ENCODE assay signal across 19 cellular contexts in genomic region chr20:39195495-39196129, GRCh38.
DNase-seq lines count a peak whose midpoint lies in the region; ATAC-seq and TF ChIP-seq lines count a peak whose summit lies in the region.
"Had no signal": no experiment of that assay in that cellular context is flagged by ENCODE, and none has a peak within 500 bp of the region (broad histone marks: within the 10 kb centered on the region; RNA-seq: fewer than 3 reads in every experiment).

No MANE protein-coding gene starts in this region.

- no peak overlapping the region for H3K9ac ChIP-seq in neural cell (ENCODE audit: low read length)

- H3K27me3 ChIP-seq in H7 (ENCODE audit: control insufficient read depth, insufficient read depth, low read length) = no peaks in the 10 kb centered on the region; the same call in 1 of the 2 replicates
- H3K27me3 ChIP-seq in neural cell (ENCODE audit: insufficient read depth, low read depth, low read length) = no peaks in the 10 kb centered on the region
- H3K27me3 ChIP-seq: brain microvascular endothelial cell had no signal

- no peak for TF ChIP-seq CTCF in neural cell (IDR thresholded peaks at IDR 0.05; ENCODE audit: poor library complexity, severe bottlenecking)

- H3K4me3 Mint-ChIP-seq in activated CD4-positive, alpha-beta memory T cell treated with anti-CD3 and anti-CD28 coated beads for 36 hours = no peak overlapping the region
- H3K4me3 Mint-ChIP-seq: activated naive CD8-positive, alpha-beta T cell treated with anti-CD3 and anti-CD28 coated beads for 36 hours; mesothelial cell of epicardium; T-helper 2 cell treated with Interferon-gamma antibody and Interleukin-4, amounts not matched to agents 5 μg/mL and 100 μg/mL, for 36 hours had no signal

- DNase-seq in H7 (peak; percentile 43), NAMALWA (ENCODE audit: low spot score) (peak; percentile 8), SK-N-DZ (ENCODE audit: low spot score) (peak; percentile 52), DMS 273 treated with DMSO at 0.1 percent for 48 hours (lab: John Stamatoyannopoulos, UW) (no peak)
- DNase-seq in activated CD4-positive, alpha-beta memory T cell treated with anti-CD3 and anti-CD28 coated beads for 36 hours = no peak
- DNase-seq: activated CD4-positive, alpha-beta T cell treated with anti-CD3 and anti-CD28 coated beads for 4 hours; activated naive CD8-positive, alpha-beta T cell treated with anti-CD3 and anti-CD28 coated beads for 36 hours; brain microvascular endothelial cell; NCI-H1436 treated with DMSO at 0.1 percent for 48 hours; NCI-H524 treated with DMSO at 0.1 percent for 48 hours; stimulated activated CD4-positive, alpha-beta T cell treated with anti-CD3 and anti-CD28 coated beads, Interleukin-4, amount 100 ng/mL, for 4 hours had no signal

- no peak overlapping the region for H3K4me2 ChIP-seq in neural cell (ENCODE audit: low read length)

- H3K9me2 ChIP-seq in neural cell (ENCODE audit: insufficient read depth, low read length) = no peaks in the 10 kb centered on the region

- no peak overlapping the region for H2AFZ ChIP-seq in neural cell (ENCODE audit: low read depth, low read length)

- no peak overlapping the region for H3K27ac Mint-ChIP-seq in activated CD4-positive, alpha-beta memory T cell treated with anti-CD3 and anti-CD28 coated beads for 36 hours
- H3K27ac Mint-ChIP-seq: activated naive CD8-positive, alpha-beta T cell treated with anti-CD3 and anti-CD28 coated beads for 36 hours; mesothelial cell of epicardium; T-helper 2 cell treated with Interferon-gamma antibody and Interleukin-4, amounts not matched to agents 5 μg/mL and 100 μg/mL, for 36 hours had no signal

- peak; percentile 36 for TF ChIP-seq EP300 in neural cell (conservative IDR thresholded peaks at IDR 0.05; ENCODE audit: poor library complexity, severe bottlenecking)

- H3K4me1 Mint-ChIP-seq in activated CD4-positive, alpha-beta memory T cell treated with anti-CD3 and anti-CD28 coated beads for 36 hours (ENCODE audit: low read depth) = no peaks in the 10 kb centered on the region
- H3K4me1 Mint-ChIP-seq: activated naive CD8-positive, alpha-beta T cell treated with anti-CD3 and anti-CD28 coated beads for 36 hours; mesothelial cell of epicardium had no signal

- H3K4me3 ChIP-seq in H7 (ENCODE audit: insufficient read depth, low read depth, low read length) = no peak overlapping the region
- peak overlapping the region; percentile 6 for H3K4me3 ChIP-seq in neural cell (ENCODE audit: low read length)
- H3K4me3 ChIP-seq: esophagus muscularis mucosa, HAP-1, thoracic aorta had no signal

- POLR2A ChIA-PET in activated CD4-positive, alpha-beta memory T cell treated with anti-CD3 and anti-CD28 coated beads for 36 hours (lab: Charles Lee) = no interaction called here

- no peaks in the 10 kb centered on the region for H3F3A ChIP-seq in neural cell (ENCODE audit: insufficient read depth, low read length, poor library complexity, severe bottlenecking)

- H3K27ac ChIP-seq in neural cell (ENCODE audit: low read length) = no peak overlapping the region
- H3K27ac ChIP-seq: brain microvascular endothelial cell, C4-2B, esophagus muscularis mucosa, thoracic aorta had no signal

- no peak for ATAC-seq in GM19455 (IDR thresholded peaks at IDR 0.05; ENCODE audit: unreplicated experiment)

- CTCF ChIA-PET in activated CD4-positive, alpha-beta memory T cell treated with anti-CD3 and anti-CD28 coated beads for 36 hours (lab: Charles Lee) = no interaction called here

- H3K36me3 Mint-ChIP-seq in activated CD4-positive, alpha-beta memory T cell treated with anti-CD3 and anti-CD28 coated beads for 36 hours = no peaks in the 10 kb centered on the region
- H3K36me3 Mint-ChIP-seq: activated naive CD8-positive, alpha-beta T cell treated with anti-CD3 and anti-CD28 coated beads for 36 hours; mesothelial cell of epicardium had no signal

- peaks cover 4% of the 10 kb centered on the region for H3K27me3 Mint-ChIP-seq in activated CD4-positive, alpha-beta memory T cell treated with anti-CD3 and anti-CD28 coated beads for 36 hours

- H3K36me3 ChIP-seq in H7 (replicated peaks; ENCODE audit: control insufficient read depth, insufficient read depth, low read length) = no peaks in the 10 kb centered on the region
- H3K36me3 ChIP-seq in neural cell (ENCODE audit: insufficient read depth, low read length) = no peaks in the 10 kb centered on the region
- H3K36me3 ChIP-seq: brain microvascular endothelial cell, esophagus muscularis mucosa, HAP-1, thoracic aorta had no signal

- intact Hi-C loops in activated CD4-positive, alpha-beta memory T cell treated with anti-CD3 and anti-CD28 coated beads for 36 hours (cut with micrococcal nuclease) = no loop called here

- no peaks in the 10 kb centered on the region for H3K9me3 ChIP-seq in neural cell (ENCODE audit: low read length)
- H3K9me3 ChIP-seq: HAP-1, thoracic aorta had no signal

- H4K20me1 ChIP-seq in neural cell (ENCODE audit: insufficient read depth) = no peaks in the 10 kb centered on the region

- no peak for TF ChIP-seq RAD21 in neural cell (conservative IDR thresholded peaks at IDR 0.05)

- H3K9me3 Mint-ChIP-seq in activated CD4-positive, alpha-beta memory T cell treated with anti-CD3 and anti-CD28 coated beads for 36 hours = peaks cover 4% of the 10 kb centered on the region
- H3K9me3 Mint-ChIP-seq: T-helper 2 cell treated with Interferon-gamma antibody and Interleukin-4, amounts not matched to agents 5 μg/mL and 100 μg/mL, for 36 hours had no signal

- no peaks in the 10 kb centered on the region for H3K79me2 ChIP-seq in neural cell (replicated peaks; ENCODE audit: insufficient read depth, low read length)

TF ChIP-seq in neural cell, 6 proteins besides CTCF, POLR2A, EP300 and RAD21:
- TF ChIP-seq EZH2 (IDR thresholded peaks at IDR 0.05; ENCODE audit: borderline replicate concordance, insufficient read depth, low read length, poor library complexity, severe bottlenecking) (no peak), POLR2AphosphoS5 (IDR thresholded peaks at IDR 0.05) (peak; percentile 35)

Comparison
In these comparisons a context has a peak if more than half of its experiments do, and no peak if none do; other contexts are left out.
1. DNase-seq: peak in H7 (single experiment), NAMALWA (single experiment) and SK-N-DZ (single experiment); none in DMS 273 treated with DMSO at 0.1 percent for 48 hours (single experiment) and activated CD4-positive, alpha-beta memory T cell treated with anti-CD3 and anti-CD28 coated beads for 36 hours (single experiment).